ENCODE assay signal across 8 cellular contexts in genomic region chr11:110431212-110432073, GRCh38. TPM values are rescaled to one million over a fixed set of nuclear protein-coding genes. Genes with fewer than 3 reads are reported as not detected.
DNase-seq lines count a peak whose midpoint lies in the region; ATAC-seq and TF ChIP-seq lines count a peak whose summit lies in the region.

No MANE protein-coding gene starts in this region.

- no peaks in the 10 kb centered on the region for H3K27me3 ChIP-seq in effector memory CD4-positive, alpha-beta T cell (replicated peaks; ENCODE audit: control insufficient read depth, insufficient read depth, low read length, poor library complexity, severe bottlenecking)
- H3K27me3 ChIP-seq in ovary: no peaks in the 10 kb centered on the region

- TF ChIP-seq CTCF in OCI-LY7 (conservative IDR thresholded peaks at IDR 0.05; ENCODE audit: low read length) (no peak), ovary (IDR thresholded peaks at IDR 0.05) (no peak)

- ATAC-seq in activated T-cell treated with anti-CD3 and anti-CD28 coated beads, Interleukin-2, amount 50 U/mL, for 4 hours: no peak
- ATAC-seq in HG02759 (IDR thresholded peaks at IDR 0.05; ENCODE audit: unreplicated experiment): no peak

- intact Hi-C loops in OCI-LY7 (cut with micrococcal nuclease; ENCODE audit: unreplicated experiment): loop anchor here (2.0 to 5.0 kb wide), 6 partner anchors 55 to 996 kb away; partner anchors contain the start of gene RDX
- intact Hi-C loops in ovary (cut with DNase I): loop anchor here in 3 of 4 donors (5.0 to 10.0 kb wide), 4 partner anchors 54 to 477 kb away; no protein-coding TSS in a partner anchor

- H3K27ac ChIP-seq in OCI-LY7 (ENCODE audit: low read depth, low read length, poor library complexity, severe bottlenecking) (peak overlapping the region; percentile 81), ovary (no peak overlapping the region)
- H3K27ac ChIP-seq in effector memory CD4-positive, alpha-beta T cell (ENCODE audit: insufficient read depth, low read length, poor library complexity, severe bottlenecking): peak overlapping the region; percentile 18

- H3K9me2 ChIP-seq in OCI-LY7 (ENCODE audit: insufficient read depth, low read length): no peaks in the 10 kb centered on the region

- no peak for DNase-seq in activated T-cell treated with anti-CD3 and anti-CD28 coated beads, Interleukin-2, amount 50 U/mL, for 4 hours
- DNase-seq in activated T-cell treated with anti-CD3 and anti-CD28 coated beads, Interleukin-2, amount 50 U/mL, for 48 hours: no peak
- DNase-seq in OCI-LY7 (ENCODE audit: low spot score): peak; percentile 48
- DNase-seq in effector memory CD4-positive, alpha-beta T cell: no peak
- no peak for DNase-seq in ovary
- DNase-seq in SKM-1 treated with dmso at 0.1 percent for 144 hours (lab: John Stamatoyannopoulos, UW; ENCODE audit: unreplicated experiment): no peak
- no peak for DNase-seq in T1000 (lab: John Stamatoyannopoulos, UW)

- H4K20me1 ChIP-seq in OCI-LY7 (ENCODE audit: insufficient read depth, low read length): peaks cover 16% of the 10 kb centered on the region

- H3K4me1 ChIP-seq in OCI-LY7 (ENCODE audit: insufficient read depth, low read length, poor library complexity, severe bottlenecking) (peaks cover 41% of the 10 kb centered on the region), ovary (ENCODE audit: insufficient read depth) (peaks cover 3% of the 10 kb centered on the region)
- H3K4me1 ChIP-seq in effector memory CD4-positive, alpha-beta T cell (ENCODE audit: control insufficient read depth, insufficient read depth, low read length, poor library complexity, severe bottlenecking): peaks cover 13% of the 10 kb centered on the region

- CTCF ChIA-PET in OCI-LY7 (lab: Charles Lee; ENCODE audit: unreplicated experiment): interaction anchor here (0.6 kb wide), 1 partner anchor 93 kb away, joined by 3 read pairs; no protein-coding TSS in a partner anchor

- peak overlapping the region; percentile 99 for H3K4me3 Mint-ChIP-seq in activated T-cell treated with anti-CD3 and anti-CD28 coated beads, Interleukin-2, amount 50 U/mL, for 4 hours

- no peak for TF ChIP-seq POLR2A in ovary (IDR thresholded peaks at IDR 0.05)

- POLR2A ChIA-PET in OCI-LY7 (lab: Charles Lee): interaction anchor here (0.5 to 1.8 kb wide), 8 partner anchors 9 to 803 kb away, joined by 3 to 5 read pairs (median 4); no protein-coding TSS in a partner anchor

- H3K4me3 ChIP-seq in OCI-LY7 (ENCODE audit: low read depth, low read length, poor library complexity, severe bottlenecking): peak overlapping the region; percentile 89
- peak overlapping the region; percentile 97 for H3K4me3 ChIP-seq in effector memory CD4-positive, alpha-beta T cell (ENCODE audit: insufficient read depth, low read depth, low read length, poor library complexity, severe bottlenecking)
- H3K4me3 ChIP-seq in ovary: peak overlapping the region; percentile 79

- H3K9me3 Mint-ChIP-seq in activated T-cell treated with anti-CD3 and anti-CD28 coated beads, Interleukin-2, amount 50 U/mL, for 4 hours: no peaks in the 10 kb centered on the region

- WGBS in ovary, 3 donors: 37 to 48% (median 47%) methylated on average over 10 of the region's 10 CpGs

- no peak for TF ChIP-seq EP300 in ovary (IDR thresholded peaks at IDR 0.05)

- no peaks in the 10 kb centered on the region for H3K36me3 Mint-ChIP-seq in activated T-cell treated with anti-CD3 and anti-CD28 coated beads, Interleukin-2, amount 50 U/mL, for 4 hours (ENCODE audit: insufficient read depth)

- H3K27me3 Mint-ChIP-seq in activated T-cell treated with anti-CD3 and anti-CD28 coated beads, Interleukin-2, amount 50 U/mL, for 4 hours (ENCODE audit: low read depth): peaks cover 1% of the 10 kb centered on the region

- BruUV-seq in OCI-LY7 (replicated peaks; lab: Mats Ljungman, UMichigan): TSS peak; percentile 62

- H3K79me2 ChIP-seq in OCI-LY7 (ENCODE audit: insufficient read depth, low read depth, low read length): peaks cover 59% of the 10 kb centered on the region

- H3K36me3 ChIP-seq in OCI-LY7 (ENCODE audit: insufficient read depth, low read length): peaks cover 6% of the 10 kb centered on the region
- H3K36me3 ChIP-seq in effector memory CD4-positive, alpha-beta T cell (ENCODE audit: control insufficient read depth, insufficient read depth, low read length): no peaks in the 10 kb centered on the region
- no peaks in the 10 kb centered on the region for H3K36me3 ChIP-seq in ovary

- H3K9me3 ChIP-seq in OCI-LY7 (ENCODE audit: low read length): no peaks in the 10 kb centered on the region
- H3K9me3 ChIP-seq in effector memory CD4-positive, alpha-beta T cell (ENCODE audit: control insufficient read depth, low read length): no peaks in the 10 kb centered on the region
- no peaks in the 10 kb centered on the region for H3K9me3 ChIP-seq in ovary

- H3K4me2 ChIP-seq in OCI-LY7 (ENCODE audit: low read length): peak overlapping the region; percentile 98

- peaks cover 52% of the 10 kb centered on the region for H3K4me1 Mint-ChIP-seq in activated T-cell treated with anti-CD3 and anti-CD28 coated beads, Interleukin-2, amount 50 U/mL, for 4 hours (ENCODE audit: low read depth)

- peak overlapping the region; percentile 67; the same call in 1 of the 2 replicates for H2AFZ ChIP-seq in OCI-LY7 (ENCODE audit: low read length)

RNA-seq across cellular contexts. Expression of gene FDX1, which starts 1.7 kb away (rescaled TPM):
- 10 to 100 TPM; 16.0 to 17.1 (median 16.0) TPM for total RNA-seq in activated T-cell treated with anti-CD3 and anti-CD28 coated beads, Interleukin-2, amount 50 U/mL, for 4 hours
- total RNA-seq in OCI-LY7 (2014; rRNA removed; shearing (Covaris generic)): 13.3 and 14.3 TPM in 2 replicates
- total RNA-seq in OCI-LY7 (2022): 15.6 and 15.9 TPM in 2 replicates
- 10 to 100 TPM in 6 of 7 donors, 1 to 10 TPM in 1; 9.7 to 16.6 (median 13.1) TPM for total RNA-seq in ovary
- 100 to 1,000 TPM in 1 of 2 donors, 1 to 10 TPM in 1; 8.3 to 184 TPM for polyA plus RNA-seq in ovary

Comparison
In these comparisons a context has a peak if more than half of its experiments do, and no peak if none do; other contexts are left out.
1. H3K27ac ChIP-seq: peak in OCI-LY7 (single experiment) and effector memory CD4-positive, alpha-beta T cell (single experiment); none in ovary (0 of 2).
2. Peak in every context shown above with its lines, with median percentiles within 50 percentile points of each other: H3K4me3 ChIP-seq.